12 cellular contexts compared by ENCODE assay signal in genomic region chr2:127575185-127575765, GRCh38. TPM values are rescaled to one million over a fixed set of nuclear protein-coding genes. Genes with fewer than 3 reads are reported as not detected.
A peak's percentile ranks its signal among the peaks of the same experiment; 100 is the strongest.
DNase-seq lines count a peak whose midpoint lies in the region; ATAC-seq and TF ChIP-seq lines count a peak whose summit lies in the region.
"Had no signal": no experiment of that assay in that cellular context is flagged by ENCODE, and none has a peak within 500 bp of the region (broad histone marks: within the 10 kb centered on the region; RNA-seq: fewer than 3 reads in every experiment).

No MANE protein-coding gene starts in this region.

- H3K27ac ChIP-seq in HL-60 (replicated peaks) = peak overlapping the region; percentile 27; the same call in 1 of the 2 replicates
- H3K27ac ChIP-seq in naive thymus-derived CD4-positive, alpha-beta T cell (ENCODE audit: low read depth, low read length) = peak overlapping the region; percentile 40
- H3K27ac ChIP-seq: upper lobe of right lung had no signal

- no peak overlapping the region for H3K27ac Mint-ChIP-seq in activated CD8-positive, alpha-beta memory T cell treated with anti-CD3 and anti-CD28 coated beads, Interleukin-2, amount 10 ng/mL, durations not matched to agents 7 days and 5 days
- peak overlapping the region in 8 of 9 donors; percentile 62 to 85 (median 71) for H3K27ac Mint-ChIP-seq in naive thymus-derived CD4-positive, alpha-beta T cell
- no peak overlapping the region for H3K27ac Mint-ChIP-seq in T-helper 2 cell treated with Interferon-gamma antibody and Interleukin-4, amounts not matched to agents 5 μg/mL and 100 μg/mL, for 36 hours

- no peak overlapping the region for H3K4me3 ChIP-seq in HL-60 (replicated peaks; ENCODE audit: insufficient read depth, low read length)
- H3K4me3 ChIP-seq in naive thymus-derived CD4-positive, alpha-beta T cell (ENCODE audit: low read length) = no peak overlapping the region
- H3K4me3 ChIP-seq: upper lobe of right lung had no signal

- intact Hi-C loops in naive thymus-derived CD4-positive, alpha-beta T cell (cut with micrococcal nuclease) = loop anchor here in 1 of 2 donors (1.0 kb wide), 1 partner anchor 74 kb away; no protein-coding TSS in a partner anchor

- H3K4me1 ChIP-seq in naive thymus-derived CD4-positive, alpha-beta T cell (ENCODE audit: control insufficient read depth in 2 of 2, insufficient read depth in 2 of 2, low read length in 2 of 2) = peaks cover 0 to 6% of the 10 kb centered on the region in 2 donors
- H3K4me1 ChIP-seq: upper lobe of right lung had no signal

- H3K36me3 ChIP-seq in naive thymus-derived CD4-positive, alpha-beta T cell (ENCODE audit: control insufficient read depth in 2 of 3, insufficient read depth in 3 of 3, low read length in 3 of 3) = no peaks in the 10 kb centered on the region
- H3K36me3 ChIP-seq: upper lobe of right lung had no signal

- DNase-seq in activated CD8-positive, alpha-beta memory T cell treated with anti-CD3 and anti-CD28 coated beads, Interleukin-2, amount 10 ng/mL, durations not matched to agents 7 days and 5 days = peak; percentile 9
- no peak for DNase-seq in activated CD8-positive, alpha-beta memory T cell treated with anti-CD3 and anti-CD28 coated beads, Interleukin-2, amount 50 U/mL, for 48 hours
- DNase-seq in HL-60 (ENCODE audit: low read depth in 1 of 2, low spot score in 1 of 2) (no peak), SKM-1 (lab: John Stamatoyannopoulos, UW; ENCODE audit: unreplicated experiment) (peak; percentile 56), cerebellar nuclear complex (lab: John Stamatoyannopoulos, UW) (no peak)
- DNase-seq in naive thymus-derived CD4-positive, alpha-beta T cell = peak in 3 of 9 donors; percentile 18 to 29 (median 29)
- no peak for DNase-seq in T-helper 2 cell treated with Interferon-gamma antibody and Interleukin-4, amounts not matched to agents 5 μg/mL and 100 μg/mL, for 36 hours (ENCODE audit: low spot score)
- DNase-seq: central memory CD4-positive, alpha-beta T cell; Karpas-422 had no signal

- H3K9me3 Mint-ChIP-seq in activated CD8-positive, alpha-beta memory T cell treated with anti-CD3 and anti-CD28 coated beads, Interleukin-2, amount 10 ng/mL, durations not matched to agents 7 days and 5 days (ENCODE audit: low read depth) = no peaks in the 10 kb centered on the region
- H3K9me3 Mint-ChIP-seq in naive thymus-derived CD4-positive, alpha-beta T cell = no peaks in the 10 kb centered on the region
- H3K9me3 Mint-ChIP-seq in T-helper 2 cell treated with Interferon-gamma antibody and Interleukin-4, amounts not matched to agents 5 μg/mL and 100 μg/mL, for 36 hours = no peaks in the 10 kb centered on the region

- CTCF ChIA-PET in activated CD8-positive, alpha-beta memory T cell treated with anti-CD3 and anti-CD28 coated beads, Interleukin-2, amount 10 ng/mL, durations not matched to agents 7 days and 5 days (lab: Charles Lee) = interaction anchor here (1.0 to 1.5 kb wide), 3 partner anchors 8 to 16 kb away, joined by 3 to 6 read pairs (median 3); no protein-coding TSS in a partner anchor
- CTCF ChIA-PET in naive thymus-derived CD4-positive, alpha-beta T cell (lab: Charles Lee) = interaction anchor here (0.7 to 1.5 kb wide), 3 partner anchors 16 to 77 kb away, joined by 3 to 4 read pairs (median 3); no protein-coding TSS in a partner anchor

- TF ChIP-seq CTCF in HL-60 (IDR thresholded peaks at IDR 0.05; ENCODE audit: insufficient read depth, low read length) = no peak

- no peaks in the 10 kb centered on the region for H3K27me3 ChIP-seq in HL-60 (ENCODE audit: insufficient read depth, poor library complexity, severe bottlenecking)
- no peaks in the 10 kb centered on the region for H3K27me3 ChIP-seq in naive thymus-derived CD4-positive, alpha-beta T cell (ENCODE audit: control insufficient read depth in 2 of 2, insufficient read depth in 2 of 2, low read length in 2 of 2)
- H3K27me3 ChIP-seq: upper lobe of right lung had no signal

- no peak for ATAC-seq in activated CD8-positive, alpha-beta memory T cell treated with anti-CD3 and anti-CD28 coated beads, Interleukin-2, amount 10 ng/mL, durations not matched to agents 7 days and 5 days
- ATAC-seq in naive thymus-derived CD4-positive, alpha-beta T cell = no peak
- ATAC-seq in HG02588 (IDR thresholded peaks at IDR 0.05; ENCODE audit: unreplicated experiment) = no peak

- peaks cover 64% of the 10 kb centered on the region for H3K27me3 Mint-ChIP-seq in activated CD8-positive, alpha-beta memory T cell treated with anti-CD3 and anti-CD28 coated beads, Interleukin-2, amount 10 ng/mL, durations not matched to agents 7 days and 5 days
- peaks cover 0 to 17% (median 0%) of the 10 kb centered on the region in 5 donors for H3K27me3 Mint-ChIP-seq in naive thymus-derived CD4-positive, alpha-beta T cell
- H3K27me3 Mint-ChIP-seq in T-helper 2 cell treated with Interferon-gamma antibody and Interleukin-4, amounts not matched to agents 5 μg/mL and 100 μg/mL, for 36 hours (ENCODE audit: low read depth) = peaks cover 22% of the 10 kb centered on the region

- peaks cover 9% of the 10 kb centered on the region for H3K4me1 Mint-ChIP-seq in activated CD8-positive, alpha-beta memory T cell treated with anti-CD3 and anti-CD28 coated beads, Interleukin-2, amount 10 ng/mL, durations not matched to agents 7 days and 5 days
- peaks cover 13 to 25% (median 19%) of the 10 kb centered on the region in 7 donors for H3K4me1 Mint-ChIP-seq in naive thymus-derived CD4-positive, alpha-beta T cell
- peaks cover 6% of the 10 kb centered on the region for H3K4me1 Mint-ChIP-seq in T-helper 2 cell treated with Interferon-gamma antibody and Interleukin-4, amounts not matched to agents 5 μg/mL and 100 μg/mL, for 36 hours (ENCODE audit: low read depth)

- H3K36me3 Mint-ChIP-seq in activated CD8-positive, alpha-beta memory T cell treated with anti-CD3 and anti-CD28 coated beads, Interleukin-2, amount 10 ng/mL, durations not matched to agents 7 days and 5 days = no peaks in the 10 kb centered on the region
- no peaks in the 10 kb centered on the region for H3K36me3 Mint-ChIP-seq in naive thymus-derived CD4-positive, alpha-beta T cell
- H3K36me3 Mint-ChIP-seq in T-helper 2 cell treated with Interferon-gamma antibody and Interleukin-4, amounts not matched to agents 5 μg/mL and 100 μg/mL, for 36 hours (ENCODE audit: low read depth) = no peaks in the 10 kb centered on the region

- POLR2A ChIA-PET in naive thymus-derived CD4-positive, alpha-beta T cell (lab: Charles Lee) = no interaction called here

- H3K4me3 Mint-ChIP-seq in activated CD8-positive, alpha-beta memory T cell treated with anti-CD3 and anti-CD28 coated beads, Interleukin-2, amount 10 ng/mL, durations not matched to agents 7 days and 5 days = no peak overlapping the region
- H3K4me3 Mint-ChIP-seq in naive thymus-derived CD4-positive, alpha-beta T cell = peak overlapping the region in 5 of 10 donors; percentile 3 to 55 (median 12)
- H3K4me3 Mint-ChIP-seq in T-helper 2 cell treated with Interferon-gamma antibody and Interleukin-4, amounts not matched to agents 5 μg/mL and 100 μg/mL, for 36 hours = no peak overlapping the region

- no peaks in the 10 kb centered on the region for H3K9me3 ChIP-seq in naive thymus-derived CD4-positive, alpha-beta T cell (ENCODE audit: control insufficient read depth in 2 of 3, low read length in 3 of 3)
- H3K9me3 ChIP-seq: upper lobe of right lung had no signal

RNA-seq across cellular contexts. Expression of gene MYO7B, which starts 39.8 kb away (rescaled TPM):
- total RNA-seq in activated CD8-positive, alpha-beta memory T cell treated with anti-CD3 and anti-CD28 coated beads, Interleukin-2, amount 10 ng/mL, durations not matched to agents 7 days and 5 days = under 1 TPM in 1 of 2 experiments, not detected in 1; 0.26 TPM
- total RNA-seq in naive thymus-derived CD4-positive, alpha-beta T cell = 1 to 10 TPM in 2 of 5 experiments, under 1 TPM in 1, not detected in 2; 0.29 to 5.9 (median 1.3) TPM
- not detected for polyA plus RNA-seq in naive thymus-derived CD4-positive, alpha-beta T cell
- total RNA-seq: epithelial cell of proximal tubule had no signal

RNA-seq across cellular contexts. Expression of gene IWS1, which starts 49.0 kb away (rescaled TPM):
- total RNA-seq in activated CD8-positive, alpha-beta memory T cell treated with anti-CD3 and anti-CD28 coated beads, Interleukin-2, amount 10 ng/mL, durations not matched to agents 7 days and 5 days = 10 to 100 TPM; 53.2 to 55.1 TPM
- total RNA-seq in naive thymus-derived CD4-positive, alpha-beta T cell = 10 to 100 TPM; 24.0 to 57.5 (median 43.4) TPM
- 10 to 100 TPM; 15.7 to 39.7 TPM for polyA plus RNA-seq in naive thymus-derived CD4-positive, alpha-beta T cell

Comparison
In these comparisons a context has a peak if more than half of its experiments do, and no peak if none do; other contexts are left out.
1. DNase-seq: peak in activated CD8-positive, alpha-beta memory T cell treated with anti-CD3 and anti-CD28 coated beads, Interleukin-2, amount 10 ng/mL, durations not matched to agents 7 days and 5 days (single experiment) and SKM-1 (single experiment); none in activated CD8-positive, alpha-beta memory T cell treated with anti-CD3 and anti-CD28 coated beads, Interleukin-2, amount 50 U/mL, for 48 hours (single experiment), HL-60 (0 of 2), cerebellar nuclear complex (0 of 2) and T-helper 2 cell treated with Interferon-gamma antibody and Interleukin-4, amounts not matched to agents 5 μg/mL and 100 μg/mL, for 36 hours (single experiment).
2. H3K27ac Mint-ChIP-seq: peak in naive thymus-derived CD4-positive, alpha-beta T cell (8 of 9); none in activated CD8-positive, alpha-beta memory T cell treated with anti-CD3 and anti-CD28 coated beads, Interleukin-2, amount 10 ng/mL, durations not matched to agents 7 days and 5 days (single experiment) and T-helper 2 cell treated with Interferon-gamma antibody and Interleukin-4, amounts not matched to agents 5 μg/mL and 100 μg/mL, for 36 hours (single experiment).